ENCODE assay signal across 10 cellular contexts in the genomic region with DNA sequence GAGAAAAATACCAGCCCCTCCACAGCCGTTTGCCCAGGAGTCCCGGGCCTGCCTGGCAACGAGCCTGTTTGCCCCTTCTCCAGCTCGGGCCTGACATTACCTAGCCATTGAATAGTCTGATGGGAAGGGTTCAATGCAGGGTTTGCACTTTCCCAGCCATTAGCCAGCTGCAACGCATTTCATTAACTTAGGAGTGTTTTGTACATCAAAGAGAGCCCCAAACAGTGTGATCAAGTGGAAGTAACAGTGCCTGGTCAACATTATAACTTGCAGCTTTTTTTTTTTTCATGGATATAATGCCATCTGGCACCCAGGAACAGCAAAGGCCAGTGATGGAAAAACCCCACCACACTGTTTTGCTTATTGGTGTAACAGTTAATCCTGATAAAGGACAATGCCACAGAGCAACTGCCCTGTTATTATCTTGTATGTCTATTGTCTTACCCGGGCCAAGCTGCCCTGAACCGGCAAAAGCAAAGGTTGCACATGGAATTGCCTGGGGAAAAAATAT.
DNase-seq lines count a peak whose midpoint lies in the region; ATAC-seq lines count a peak whose summit lies in the region.
"Had no signal": no experiment of that assay in that cellular context is flagged by ENCODE, and none has a peak within 500 bp of the region (broad histone marks: within the 10 kb centered on the region; RNA-seq: fewer than 3 reads in every experiment).

No MANE protein-coding gene starts in this region.

- DNase-seq in DMS 273 treated with DMSO at 0.1 percent for 48 hours (lab: John Stamatoyannopoulos, UW) (peak; percentile 57), NCI-H1105 (lab: John Stamatoyannopoulos, UW) (peak; percentile 79), SW480 (ENCODE audit: low spot score) (peak; percentile 86), germinal center (ENCODE audit: low spot score) (no peak)
- no peak for DNase-seq in stimulated activated CD4-positive, alpha-beta T cell treated with anti-CD3 and anti-CD28 coated beads, Interleukin-2, amount 100 ng/mL, for 48 hours
- DNase-seq in activated CD8-positive, alpha-beta memory T cell treated with anti-CD3 and anti-CD28 coated beads, Interleukin-2, amount 50 U/mL, for 4 hours = no peak
- DNase-seq: activated CD4-positive, CD25-positive, alpha-beta regulatory T cell treated with anti-CD3 and anti-CD28 coated beads, Interleukin-2, amount 50 U/mL, for 72 hours; kidney had no signal

- H3K4me1 ChIP-seq in mucosa of stomach (ENCODE audit: control insufficient read depth, insufficient read depth, low read length) = peaks cover 11% of the 10 kb centered on the region

- H3K36me3 ChIP-seq in mucosa of stomach (ENCODE audit: control insufficient read depth, insufficient read depth, low read length) = no peaks in the 10 kb centered on the region

- no peak for ATAC-seq in GM18498 (IDR thresholded peaks at IDR 0.05; ENCODE audit: unreplicated experiment)

- H3K27me3 ChIP-seq in mucosa of stomach (ENCODE audit: control insufficient read depth, insufficient read depth, low read length) = no peaks in the 10 kb centered on the region

- H3K9ac ChIP-seq in mucosa of stomach (ENCODE audit: low read length) = no peak overlapping the region

- no peaks in the 10 kb centered on the region for H3K9me3 ChIP-seq in mucosa of stomach (ENCODE audit: control insufficient read depth, low read length)

- H3K4me3 ChIP-seq in mucosa of stomach (ENCODE audit: low read length) = peak overlapping the region; percentile 12

Comparison
In these comparisons a context has a peak if more than half of its experiments do, and no peak if none do; other contexts are left out.
1. DNase-seq: peak in DMS 273 treated with DMSO at 0.1 percent for 48 hours (single experiment), NCI-H1105 (single experiment) and SW480 (single experiment); none in stimulated activated CD4-positive, alpha-beta T cell treated with anti-CD3 and anti-CD28 coated beads, Interleukin-2, amount 100 ng/mL, for 48 hours (0 of 2), activated CD8-positive, alpha-beta memory T cell treated with anti-CD3 and anti-CD28 coated beads, Interleukin-2, amount 50 U/mL, for 4 hours (single experiment) and germinal center (single experiment).